ENCODE assay signal across 1 cellular context in the genomic region with DNA sequence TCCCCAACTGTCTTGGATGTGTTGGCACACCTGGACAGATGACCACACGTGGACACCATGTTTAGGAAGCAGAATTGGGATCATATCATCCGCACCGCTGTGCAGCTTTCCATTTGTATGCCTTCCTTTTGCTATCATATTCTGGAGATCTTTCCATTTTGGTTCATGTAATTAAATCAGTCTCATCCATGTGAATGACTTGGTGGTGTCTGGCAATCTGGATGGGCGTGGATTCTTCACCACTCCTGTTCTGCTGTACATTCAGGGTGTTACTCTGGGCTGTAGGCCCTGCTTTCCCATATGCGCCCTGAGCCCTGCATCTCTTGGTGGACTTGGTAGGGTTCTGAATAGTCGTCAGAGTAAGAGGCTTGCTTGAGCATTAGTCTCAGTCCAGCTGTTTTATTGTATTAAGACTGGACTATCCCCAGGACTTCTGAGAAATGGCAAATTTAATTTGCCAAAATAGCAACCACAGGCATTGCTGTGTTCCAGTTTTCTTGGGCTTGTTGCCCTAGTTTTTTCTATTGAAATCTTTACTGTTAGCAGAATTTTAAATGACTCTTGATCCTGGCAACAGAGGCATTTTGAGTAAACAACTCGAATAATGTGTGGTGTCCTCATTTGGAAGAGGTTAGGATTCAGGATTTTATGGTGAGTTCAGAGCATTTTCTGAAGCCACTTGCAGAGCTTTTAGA.
TF ChIP-seq lines count a peak whose summit lies in the region.

No MANE protein-coding gene starts in this region.

TF ChIP-seq in HepG2, 621 proteins besides CTCF, POLR2A, EP300 and RAD21:
- TF ChIP-seq ZSCAN9 (CRISPR knock-in tag; IDR thresholded peaks at IDR 0.05; ENCODE audit: borderline replicate concordance) (no peak), GZF1 (CRISPR knock-in tag; IDR thresholded peaks at IDR 0.05) (no peak), POLR2AphosphoS2 (IDR thresholded peaks at IDR 0.05; ENCODE audit: low read depth, low read length) (no peak), ZNF800 (CRISPR knock-in tag; IDR thresholded peaks at IDR 0.05) (0 out of 2 replicates have a peak, but pooled peaks have one; percentile 29), E2F2 (CRISPR knock-in tag; IDR thresholded peaks at IDR 0.05; ENCODE audit: borderline replicate concordance) (no peak), SMYD3 (CRISPR knock-in tag; IDR thresholded peaks at IDR 0.05) (no peak), LCORL (IDR thresholded peaks at IDR 0.05) (no peak), LCORL (CRISPR knock-in tag; IDR thresholded peaks at IDR 0.05) (no peak), ERF (CRISPR knock-in tag; IDR thresholded peaks at IDR 0.05) (no peak), KDM4B (CRISPR knock-in tag; IDR thresholded peaks at IDR 0.05) (no peak), MAFG (CRISPR knock-in tag; IDR thresholded peaks at IDR 0.05) (no peak), SRY (CRISPR knock-in tag; IDR thresholded peaks at IDR 0.05) (0 out of 2 replicates have a peak, but pooled peaks have one; percentile 49), ZNF501 (CRISPR knock-in tag; IDR thresholded peaks at IDR 0.05) (0 out of 2 replicates have a peak, but pooled peaks have one; percentile 16), MED1 (CRISPR knock-in tag; IDR thresholded peaks at IDR 0.05) (no peak), ZFY (CRISPR knock-in tag; IDR thresholded peaks at IDR 0.05) (0 out of 2 replicates have a peak, but pooled peaks have one; percentile 8), ZNF652 (CRISPR knock-in tag; IDR thresholded peaks at IDR 0.05; ENCODE audit: borderline replicate concordance, low read depth) (no peak), RXRA (CRISPR knock-in tag; IDR thresholded peaks at IDR 0.05) (no peak), PITX1 (CRISPR knock-in tag; IDR thresholded peaks at IDR 0.05) (no peak), ZNF724P (CRISPR knock-in tag; IDR thresholded peaks at IDR 0.05; ENCODE audit: borderline replicate concordance) (no peak), KLF12 (CRISPR knock-in tag; IDR thresholded peaks at IDR 0.05; ENCODE audit: borderline replicate concordance) (0 out of 2 replicates have a peak, but pooled peaks have one; percentile 50)
- TF ChIP-seq, protein P1, sequence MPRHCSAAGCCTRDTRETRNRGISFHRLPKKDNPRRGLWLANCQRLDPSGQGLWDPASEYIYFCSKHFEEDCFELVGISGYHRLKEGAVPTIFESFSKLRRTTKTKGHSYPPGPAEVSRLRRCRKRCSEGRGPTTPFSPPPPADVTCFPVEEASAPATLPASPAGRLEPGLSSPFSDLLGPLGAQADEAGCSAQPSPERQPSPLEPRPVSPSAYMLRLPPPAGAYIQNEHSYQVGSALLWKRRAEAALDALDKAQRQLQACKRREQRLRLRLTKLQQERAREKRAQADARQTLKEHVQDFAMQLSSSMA (CRISPR knock-in tag; IDR thresholded peaks at IDR 0.05) = 0 out of 2 replicates have a peak, but pooled peaks have one; percentile 28
- TF ChIP-seq, protein P2, sequence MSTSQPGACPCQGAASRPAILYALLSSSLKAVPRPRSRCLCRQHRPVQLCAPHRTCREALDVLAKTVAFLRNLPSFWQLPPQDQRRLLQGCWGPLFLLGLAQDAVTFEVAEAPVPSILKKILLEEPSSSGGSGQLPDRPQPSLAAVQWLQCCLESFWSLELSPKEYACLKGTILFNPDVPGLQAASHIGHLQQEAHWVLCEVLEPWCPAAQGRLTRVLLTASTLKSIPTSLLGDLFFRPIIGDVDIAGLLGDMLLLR (CRISPR knock-in tag; IDR thresholded peaks at IDR 0.05) = 0 out of 2 replicates have a peak, but pooled peaks have one; percentile 32
